ENCODE assay signal across 1 cellular context in the genomic region with DNA sequence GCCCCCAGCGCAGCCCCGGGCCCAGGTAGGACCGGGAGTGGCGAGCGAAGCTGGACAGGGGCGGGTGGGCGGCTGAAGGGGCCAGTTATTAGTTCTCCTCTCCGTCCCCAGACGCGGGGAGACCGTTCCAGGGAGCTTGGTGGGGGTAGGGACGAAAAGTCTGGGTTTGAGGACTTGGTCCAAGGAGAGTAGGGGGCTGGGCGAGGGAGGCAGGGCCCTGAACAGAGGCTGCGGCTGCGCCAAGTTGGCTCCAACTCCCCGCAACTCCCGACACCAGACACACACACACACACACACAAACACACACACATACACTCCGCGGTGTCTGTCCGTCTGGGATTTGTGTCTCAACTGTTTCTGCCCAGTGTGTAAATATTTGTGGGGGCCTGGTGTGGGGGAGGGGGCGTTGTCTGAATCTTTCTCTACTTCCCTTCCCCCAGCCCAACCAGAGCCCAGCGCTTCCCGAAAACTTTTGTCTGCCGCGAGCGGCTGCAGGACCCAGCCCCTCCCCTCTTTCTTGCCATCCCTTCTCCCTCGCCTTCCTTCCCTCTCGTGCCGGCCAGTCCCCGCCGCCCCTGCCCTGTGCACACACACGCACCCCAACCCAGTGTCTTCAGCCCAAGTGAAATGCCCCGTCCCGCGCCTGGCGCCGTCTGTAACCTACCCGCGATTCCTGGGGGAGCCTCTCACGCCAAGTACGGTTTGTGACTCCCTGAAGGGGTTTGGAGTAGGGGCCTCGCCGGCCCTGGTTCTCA.
TF ChIP-seq lines count a peak whose summit lies in the region.

No MANE protein-coding gene starts in this region.

TF ChIP-seq in IMR-90, 13 proteins besides CTCF, POLR2A, EP300 and RAD21 (continued from another document):
- TF ChIP-seq, protein P1, sequence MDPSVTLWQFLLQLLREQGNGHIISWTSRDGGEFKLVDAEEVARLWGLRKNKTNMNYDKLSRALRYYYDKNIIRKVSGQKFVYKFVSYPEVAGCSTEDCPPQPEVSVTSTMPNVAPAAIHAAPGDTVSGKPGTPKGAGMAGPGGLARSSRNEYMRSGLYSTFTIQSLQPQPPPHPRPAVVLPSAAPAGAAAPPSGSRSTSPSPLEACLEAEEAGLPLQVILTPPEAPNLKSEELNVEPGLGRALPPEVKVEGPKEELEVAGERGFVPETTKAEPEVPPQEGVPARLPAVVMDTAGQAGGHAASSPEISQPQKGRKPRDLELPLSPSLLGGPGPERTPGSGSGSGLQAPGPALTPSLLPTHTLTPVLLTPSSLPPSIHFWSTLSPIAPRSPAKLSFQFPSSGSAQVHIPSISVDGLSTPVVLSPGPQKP (IDR thresholded peaks at IDR 0.05; ENCODE audit: borderline replicate concordance, low read depth, low read length), result no peak
- TF ChIP-seq NFE2L2 (IDR thresholded peaks at IDR 0.05; ENCODE audit: low read depth, low read length), result no peak
- no peak for TF ChIP-seq RCOR1 (IDR thresholded peaks at IDR 0.05; ENCODE audit: insufficient replicate concordance, low read length)
- TF ChIP-seq MAFK (IDR thresholded peaks at IDR 0.05; ENCODE audit: low read depth, low read length), result no peak
- no peak for TF ChIP-seq MAZ (IDR thresholded peaks at IDR 0.05; ENCODE audit: borderline replicate concordance, low read depth, low read length)
TF ChIP-seq in IMR-90: peak in this region for 0.
